In genomic region chr9:98374385-98375051, GRCh38 we compare ENCODE assay signal across 11 cellular contexts.
DNase-seq lines count a peak whose midpoint lies in the region; ATAC-seq, FAIRE-seq and TF ChIP-seq lines count a peak whose summit lies in the region.
"Had no signal": no experiment of that assay in that cellular context is flagged by ENCODE, and none has a peak within 500 bp of the region (broad histone marks: within the 10 kb centered on the region; RNA-seq: fewer than 3 reads in every experiment).

No MANE protein-coding gene starts in this region.

- H3K4me1 ChIP-seq in BLaER1 treated with 17β-estradiol and CSF1 and Interleukin-3, amounts not matched to agents 10 nM and 100 nM = peaks cover 26 to 62% (median 55%) of the 10 kb centered on the region in 10 experiments

- H3K9ac ChIP-seq in BLaER1 treated with 17β-estradiol and CSF1 and Interleukin-3, amounts not matched to agents 10 nM and 100 nM = 0 out of 22 replicates have a peak overlapping the region, but pooled peaks of 2 of the 11 experiments have one; percentile 7 to 32

- no peak for TF ChIP-seq CTCF in bronchial epithelial cell (IDR thresholded peaks at IDR 0.05; ENCODE audit: insufficient read depth, low read length, severe bottlenecking)

- no peaks in the 10 kb centered on the region for H3K27me3 ChIP-seq in BLaER1 treated with 17β-estradiol and CSF1 and Interleukin-3, amounts not matched to agents 10 nM and 100 nM
- no peaks in the 10 kb centered on the region for H3K27me3 ChIP-seq in bronchial epithelial cell (ENCODE audit: control insufficient read depth, insufficient read depth, low read length)

- DNase-seq in HuH-7 (ENCODE audit: low spot score) (peak; percentile 29), bronchial epithelial cell (ENCODE audit: low read depth) (peak; percentile 91), mesenteric fat pad (ENCODE audit: low spot score) (peak; percentile 18), GM12891 (ENCODE audit: insufficient read length, low spot score) (no peak), DMS79 (lab: John Stamatoyannopoulos, UW) (no peak), substantia nigra (lab: John Stamatoyannopoulos, UW) (no peak)
- DNase-seq: naive thymus-derived CD4-positive, alpha-beta T cell; NCI-H524 had no signal

- peak overlapping the region in 2 of 11 experiments; percentile 34 to 37; a peak in 2 of 22 replicates for H3K27ac ChIP-seq in BLaER1 treated with 17β-estradiol and CSF1 and Interleukin-3, amounts not matched to agents 10 nM and 100 nM
- no peak overlapping the region for H3K27ac ChIP-seq in substantia nigra (ENCODE audit: low read depth, low read length, poor library complexity, severe bottlenecking)
- H3K27ac ChIP-seq: HL-60 had no signal

- FAIRE-seq in bronchial epithelial cell (lab: Jason Lieb, UNC) = no peak
- FAIRE-seq in GM12891 (lab: Jason Lieb, UNC) = no peak

- no peak for TF ChIP-seq POLR2A in GM12891 (IDR thresholded peaks at IDR 0.05; ENCODE audit: low read depth, low read length)

- H3K36me3 ChIP-seq in BLaER1 treated with 17β-estradiol and CSF1 and Interleukin-3, amounts not matched to agents 10 nM and 100 nM = no peaks in the 10 kb centered on the region
- H3K36me3 ChIP-seq in bronchial epithelial cell (ENCODE audit: control insufficient read depth, insufficient read depth, low read length) = no peaks in the 10 kb centered on the region

- H4K20me1 ChIP-seq in BLaER1 treated with 17β-estradiol and CSF1 and Interleukin-3, amounts not matched to agents 10 nM and 100 nM = no peaks in the 10 kb centered on the region

- peak overlapping the region; percentile 43 to 81 (median 71) for H3K4me2 ChIP-seq in BLaER1 treated with 17β-estradiol and CSF1 and Interleukin-3, amounts not matched to agents 10 nM and 100 nM

- H3K9me3 ChIP-seq in BLaER1 treated with 17β-estradiol and CSF1 and Interleukin-3, amounts not matched to agents 10 nM and 100 nM (replicated peaks in 1 of 11) = no peaks in the 10 kb centered on the region

- no peak overlapping the region for H3K4me3 ChIP-seq in BLaER1 treated with 17β-estradiol and CSF1 and Interleukin-3, amounts not matched to agents 10 nM and 100 nM
- no peak overlapping the region for H3K4me3 ChIP-seq in bronchial epithelial cell (ENCODE audit: low read depth, low read length)

- no peak for ATAC-seq in GM21515 (IDR thresholded peaks at IDR 0.05; ENCODE audit: unreplicated experiment)
- ATAC-seq: naive thymus-derived CD4-positive, alpha-beta T cell had no signal

TF ChIP-seq in GM12891, 5 proteins besides CTCF, POLR2A, EP300 and RAD21:
- TF ChIP-seq PAX5 (IDR thresholded peaks at IDR 0.05; ENCODE audit: insufficient read depth, low read length, severe bottlenecking) (no peak), POLR2AphosphoS5 (IDR thresholded peaks at IDR 0.05; ENCODE audit: low read depth, low read length) (no peak), SPI1 (IDR thresholded peaks at IDR 0.05; ENCODE audit: low read depth, low read length) (no peak), TAF1 (IDR thresholded peaks at IDR 0.05; ENCODE audit: low read depth, low read length) (no peak), POU2F2 (IDR thresholded peaks at IDR 0.05; ENCODE audit: low read depth, low read length) (no peak)

Comparison
In these comparisons a context has a peak if more than half of its experiments do, and no peak if none do; other contexts are left out.
1. DNase-seq: peak in HuH-7 (single experiment), bronchial epithelial cell (single experiment) and mesenteric fat pad (single experiment); none in GM12891 (single experiment), DMS79 (single experiment) and substantia nigra (0 of 49).